Comparison of ENCODE assay signal across 8 cellular contexts in the genomic region with DNA sequence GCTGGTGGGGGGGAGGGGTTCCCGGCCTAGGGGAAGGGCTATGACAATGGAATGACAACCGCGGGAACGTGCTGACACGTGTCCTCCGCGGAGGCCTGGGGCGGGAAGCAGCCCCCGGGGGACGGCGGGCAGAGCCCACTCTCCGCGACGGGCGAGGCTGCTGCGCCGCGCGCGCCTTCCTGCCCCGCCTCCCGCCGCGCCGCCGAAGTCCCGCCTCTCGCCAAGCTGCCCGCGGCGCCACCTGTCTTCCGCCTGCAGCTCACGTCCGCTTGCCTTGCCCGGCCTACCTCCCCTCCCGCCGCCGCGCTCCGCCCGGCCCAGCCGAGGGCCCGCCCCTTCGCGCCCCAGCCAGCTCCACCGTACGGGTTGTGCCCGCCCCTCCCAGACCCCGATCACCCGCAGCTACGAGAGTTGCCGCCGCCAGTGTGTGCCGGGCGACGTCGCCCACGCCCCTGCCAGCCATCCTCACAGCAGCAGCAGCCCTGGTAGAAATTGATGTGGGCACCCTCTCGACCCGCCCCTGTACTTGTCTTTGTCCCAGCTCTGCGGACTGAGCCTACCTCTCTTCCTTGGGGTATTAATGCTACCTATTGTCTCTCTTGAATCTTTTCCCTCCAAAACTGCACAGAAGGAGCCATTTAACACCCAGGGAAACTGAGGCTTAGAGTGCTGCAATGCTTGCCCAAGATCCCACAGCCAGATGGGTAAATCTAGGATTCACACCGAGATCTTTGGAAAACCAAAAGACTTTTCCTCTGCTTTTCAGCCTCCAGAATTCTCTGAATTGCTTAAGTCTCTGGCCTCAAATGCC. TPM values are rescaled to one million over a fixed set of nuclear protein-coding genes. Genes with fewer than 3 reads are reported as not detected.
DNase-seq lines count a peak whose midpoint lies in the region; ATAC-seq and TF ChIP-seq lines count a peak whose summit lies in the region.

A gene with protein sequence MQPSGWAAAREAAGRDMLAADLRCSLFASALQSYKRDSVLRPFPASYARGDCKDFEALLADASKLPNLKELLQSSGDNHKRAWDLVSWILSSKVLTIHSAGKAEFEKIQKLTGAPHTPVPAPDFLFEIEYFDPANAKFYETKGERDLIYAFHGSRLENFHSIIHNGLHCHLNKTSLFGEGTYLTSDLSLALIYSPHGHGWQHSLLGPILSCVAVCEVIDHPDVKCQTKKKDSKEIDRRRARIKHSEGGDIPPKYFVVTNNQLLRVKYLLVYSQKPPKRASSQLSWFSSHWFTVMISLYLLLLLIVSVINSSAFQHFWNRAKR (minus strand): TSS at position 180 of the 811 bp plus-strand sequence. CDS start 457 bp downstream, outside the sequence.

- H3K79me2 ChIP-seq in PC-9 (ENCODE audit: low read depth) = no peaks in the 10 kb centered on the region

- H3K9me2 ChIP-seq in PC-9 (ENCODE audit: insufficient read depth) = no peaks in the 10 kb centered on the region

- BruUV-seq in PC-9 (replicated peaks; lab: Mats Ljungman, UMichigan) = TSS peak; percentile 91

- H3K27ac ChIP-seq in PC-9 (no peak within 1 kb of the TSS), esophagus (ENCODE audit: low read depth in 2 of 2, low read length in 1 of 2) (peak within 1 kb of the TSS; percentile 85 to 87), muscle layer of duodenum (ENCODE audit: low read length) (peak within 1 kb of the TSS; percentile 14)

- ATAC-seq in GM21717 (IDR thresholded peaks at IDR 0.05; ENCODE audit: unreplicated experiment) = peak; percentile 83

- POLR2A ChIA-PET in PC-9 (lab: Charles Lee; ENCODE audit: unreplicated experiment) = interaction anchor here (0.5 to 1.1 kb wide), 7 partner anchors 18 to 1304 kb away, joined by 3 to 18 read pairs (median 4); a partner anchor contains a TSS

- H3K27me3 ChIP-seq in PC-9 (ENCODE audit: insufficient read depth, low read depth) (no peaks in the 10 kb centered on the region), esophagus (ENCODE audit: control insufficient read depth in 1 of 2, insufficient read depth in 2 of 2, low read length in 2 of 2) (no peaks in the 10 kb centered on the region), muscle layer of duodenum (ENCODE audit: low read depth, low read length) (no peaks in the 10 kb centered on the region)

- DNase-seq in DMS79 (lab: John Stamatoyannopoulos, UW) (peak; percentile 70), PC-9 (peak; percentile 65 to 94), activated T-cell treated with anti-CD3 and anti-CD28 coated beads for 48 hours (ENCODE audit: low read depth) (peak; percentile 95)
- peak; percentile 88 for DNase-seq in Jurkat, Clone E6-1 (ENCODE audit: low read depth, low spot score)
- DNase-seq in stimulated activated CD8-positive, alpha-beta memory T cell treated with anti-CD3 and anti-CD28 coated beads, Interleukin-7, amount 100 ng/mL, for 4 hours (ENCODE audit: low read depth in 2 of 2) = peak; percentile 80 to 93

- CTCF ChIA-PET in PC-9 (lab: Charles Lee) = interaction anchor here (0.7 to 0.9 kb wide), 2 partner anchors 66 to 253 kb away, joined by 4 to 9 read pairs; no protein-coding TSS in a partner anchor

- H3K4me1 ChIP-seq in PC-9 (replicated peaks; ENCODE audit: insufficient read depth) (peaks cover 14% of the 10 kb centered on the region), esophagus (ENCODE audit: control insufficient read depth in 2 of 2, insufficient read depth in 2 of 2, low read length in 1 of 2) (peaks cover 0 to 2% of the 10 kb centered on the region in 2 donors), muscle layer of duodenum (ENCODE audit: control insufficient read depth in 1 of 2, insufficient read depth in 2 of 2, low read length in 2 of 2) (peaks cover 3 to 16% of the 10 kb centered on the region in 2 donors)

- H3F3A ChIP-seq in PC-9 (ENCODE audit: insufficient read depth, low read depth) = peaks cover 8% of the 10 kb centered on the region; the same call in 1 of the 2 replicates

- H3K36me3 ChIP-seq in PC-9 (ENCODE audit: low read depth) = no peaks in the 10 kb centered on the region
- no peaks in the 10 kb centered on the region for H3K36me3 ChIP-seq in esophagus (ENCODE audit: control insufficient read depth in 2 of 2, insufficient read depth in 2 of 2, low read length in 1 of 2)
- no peaks in the 10 kb centered on the region for H3K36me3 ChIP-seq in muscle layer of duodenum (ENCODE audit: control insufficient read depth in 1 of 2, insufficient read depth in 2 of 2, low read length in 2 of 2)

- H3K9me3 ChIP-seq in PC-9 (ENCODE audit: insufficient read depth, low read depth) (no peaks in the 10 kb centered on the region), esophagus (ENCODE audit: control insufficient read depth in 2 of 2, insufficient read depth in 1 of 2, low read depth in 1 of 2, low read length in 1 of 2) (no peaks in the 10 kb centered on the region), muscle layer of duodenum (ENCODE audit: control insufficient read depth in 1 of 2, low read length in 2 of 2) (no peaks in the 10 kb centered on the region)

- H3K4me2 ChIP-seq in PC-9 = peak within 1 kb of the TSS; percentile 81

- peak within 1 kb of the TSS; percentile 83 for H3K4me3 ChIP-seq in Jurkat, Clone E6-1 (ENCODE audit: low read length)
- H3K4me3 ChIP-seq in PC-9 = peak within 1 kb of the TSS; percentile 74
- H3K4me3 ChIP-seq in esophagus (ENCODE audit: low read depth in 1 of 2, low read length in 2 of 2) = peak within 1 kb of the TSS; percentile 63 to 65
- peak within 1 kb of the TSS; percentile 72 to 83 for H3K4me3 ChIP-seq in muscle layer of duodenum (ENCODE audit: low read depth in 1 of 2, low read length in 2 of 2)

- intact Hi-C loops in PC-9 (cut with micrococcal nuclease; ENCODE audit: unreplicated experiment) = no loop called here

- 2% methylated on average over 32 to 62 of the region's 62 CpGs for WGBS in esophagus, 2 donors

- TF ChIP-seq CTCF in PC-9 (conservative IDR thresholded peaks at IDR 0.05) = no peak

- no peaks in the 10 kb centered on the region for H4K20me1 ChIP-seq in PC-9 (ENCODE audit: insufficient read depth)

- H2AFZ ChIP-seq in PC-9 = peak within 1 kb of the TSS; percentile 97

RNA-seq across cellular contexts. Expression of the gene that starts here (rescaled TPM):
- 25.5 TPM for polyA plus RNA-seq in Jurkat, Clone E6-1 (2012; ENCODE audit: insufficient read depth, insufficient read length)
- 12.3 TPM in 2 replicates for total RNA-seq in PC-9 (2021)
- polyA plus RNA-seq in esophagus = 1 to 10 TPM; 4.5 to 5.6 TPM
